In genomic region chr12:55651314-55651703, GRCh38 we compare ENCODE assay signal across 23 cellular contexts. TPM values are rescaled to one million over a fixed set of nuclear protein-coding genes. Genes with fewer than 3 reads are reported as not detected.
DNase-seq lines count a peak whose midpoint lies in the region; ATAC-seq and TF ChIP-seq lines count a peak whose summit lies in the region.
"Had no signal": no experiment of that assay in that cellular context is flagged by ENCODE, and none has a peak within 500 bp of the region (broad histone marks: within the 10 kb centered on the region; RNA-seq: fewer than 3 reads in every experiment).

No MANE protein-coding gene starts in this region.

- H3K36me3 Mint-ChIP-seq in activated naive CD8-positive, alpha-beta T cell treated with anti-CD3 and anti-CD28 coated beads, Interleukin-2, amount 50 U/mL, for 24 hours (ENCODE audit: low read depth) = peaks cover 9% of the 10 kb centered on the region
- peaks cover 14% of the 10 kb centered on the region for H3K36me3 Mint-ChIP-seq in activated naive CD8-positive, alpha-beta T cell treated with anti-CD3 and anti-CD28 coated beads for 36 hours
- peaks cover 41% of the 10 kb centered on the region for H3K36me3 Mint-ChIP-seq in dendritic cell treated with granulocyte-macrophage colony-stimulating factor and Interleukin-4, amounts not matched to agents 40 ng/mL and 50 ng/mL, for 4 days (ENCODE audit: low read depth)
- H3K36me3 Mint-ChIP-seq: CD8-positive, alpha-beta memory T cell had no signal

- intact Hi-C loops in dendritic cell treated with granulocyte-macrophage colony-stimulating factor and Interleukin-4, amounts not matched to agents 40 ng/mL and 50 ng/mL, for 4 days (cut with micrococcal nuclease) = no loop called here

- H3K4me1 ChIP-seq in neutrophil (ENCODE audit: control insufficient read depth in 1 of 2, insufficient read depth in 1 of 2, low read depth in 1 of 2, low read length in 1 of 2) = peaks cover 32% of the 10 kb centered on the region in 2 experiments
- H3K4me1 ChIP-seq in mesenchymal stem cell (ENCODE audit: control insufficient read depth, insufficient read depth, low read depth, low read length) = peaks cover 2% of the 10 kb centered on the region

- H3K36me3 ChIP-seq in neutrophil = no peaks in the 10 kb centered on the region
- peaks cover 0 to 2% of the 10 kb centered on the region in 2 experiments for H3K36me3 ChIP-seq in mesenchymal stem cell (ENCODE audit: control insufficient read depth in 1 of 2, insufficient read depth in 2 of 2, low read depth in 1 of 2, low read length in 2 of 2)

- no peak overlapping the region for H4K91ac ChIP-seq in mesenchymal stem cell (ENCODE audit: low read length)

- H3K9me3 Mint-ChIP-seq in activated naive CD8-positive, alpha-beta T cell treated with anti-CD3 and anti-CD28 coated beads, Interleukin-2, amount 50 U/mL, for 24 hours = peaks cover 21% of the 10 kb centered on the region
- peaks cover 29% of the 10 kb centered on the region for H3K9me3 Mint-ChIP-seq in activated naive CD8-positive, alpha-beta T cell treated with anti-CD3 and anti-CD28 coated beads for 36 hours
- H3K9me3 Mint-ChIP-seq in dendritic cell treated with granulocyte-macrophage colony-stimulating factor and Interleukin-4, amounts not matched to agents 40 ng/mL and 50 ng/mL, for 4 days = peaks cover 38% of the 10 kb centered on the region

- peak overlapping the region; percentile 59 for H3K27ac Mint-ChIP-seq in activated naive CD8-positive, alpha-beta T cell treated with anti-CD3 and anti-CD28 coated beads, Interleukin-2, amount 50 U/mL, for 24 hours
- no peak overlapping the region for H3K27ac Mint-ChIP-seq in activated naive CD8-positive, alpha-beta T cell treated with anti-CD3 and anti-CD28 coated beads for 36 hours
- H3K27ac Mint-ChIP-seq in dendritic cell treated with granulocyte-macrophage colony-stimulating factor and Interleukin-4, amounts not matched to agents 40 ng/mL and 50 ng/mL, for 4 days = peak overlapping the region; percentile 69

- no peak overlapping the region for H2BK12ac ChIP-seq in mesenchymal stem cell (ENCODE audit: low read length in 2 of 2)

- POLR2A ChIA-PET in RWPE1 (lab: Yijun Ruan, JAX; ENCODE audit: low non-redundant PET) = no interaction called here

- no peak for DNase-seq in activated naive CD8-positive, alpha-beta T cell treated with anti-CD3 and anti-CD28 coated beads, Interleukin-2, amount 50 U/mL, for 24 hours
- no peak for DNase-seq in activated naive CD8-positive, alpha-beta T cell treated with anti-CD3 and anti-CD28 coated beads for 36 hours
- DNase-seq in NCI-H1417 treated with DMSO at 0.1 percent for 48 hours (lab: John Stamatoyannopoulos, UW) (no peak), mesenchymal stem cell (no peak), RWPE1 (ENCODE audit: low spot score) (no peak)
- no peak for DNase-seq in NK-92 treated with Interleukin-12 subunit alpha and Interleukin-12 subunit beta, amount 100 ng/mL, for 24 hours (lab: John Stamatoyannopoulos, UW)
- DNase-seq: 8988T; C1 segment of cervical spinal cord; CD8-positive, alpha-beta memory T cell; KG1; NCI-H1105; NCI-H2029 treated with DMSO at 0.1 percent for 48 hours; NCI-H226; NCI-H510A treated with DMSO at 0.1 percent for 48 hours; NCI-H748 treated with DMSO at 0.1 percent for 48 hours; SHP77 had no signal

- no peak overlapping the region for H2AK5ac ChIP-seq in mesenchymal stem cell (ENCODE audit: low read length, severe bottlenecking)

- no peak overlapping the region for H2AFZ ChIP-seq in mesenchymal stem cell (ENCODE audit: low read depth, low read length)

- no peak overlapping the region for H3K14ac ChIP-seq in mesenchymal stem cell (ENCODE audit: low read length in 2 of 2)

- H3K9me3 ChIP-seq in neutrophil (no peaks in the 10 kb centered on the region), mesenchymal stem cell (ENCODE audit: control insufficient read depth, low read length) (no peaks in the 10 kb centered on the region)

- no peaks in the 10 kb centered on the region for H3K79me1 ChIP-seq in mesenchymal stem cell (replicated peaks; ENCODE audit: low read length, poor library complexity, severe bottlenecking)

- H2BK120ac ChIP-seq in mesenchymal stem cell (ENCODE audit: low read depth, low read length) = no peak overlapping the region

- H3K4ac ChIP-seq in mesenchymal stem cell (ENCODE audit: low read depth in 1 of 2, low read length in 2 of 2) = no peak overlapping the region

- H3K4me3 ChIP-seq in neutrophil (ENCODE audit: low read depth in 1 of 2, low read length in 1 of 2) (no peak overlapping the region), mesenchymal stem cell (ENCODE audit: insufficient read depth in 1 of 2, low read depth in 1 of 2, low read length in 2 of 2) (no peak overlapping the region)
- H3K4me3 ChIP-seq: SK-N-MC had no signal

- H2BK5ac ChIP-seq in mesenchymal stem cell (ENCODE audit: low read depth, low read length, poor library complexity, severe bottlenecking) = no peak overlapping the region

- peaks cover 2% of the 10 kb centered on the region for H3K27me3 Mint-ChIP-seq in activated naive CD8-positive, alpha-beta T cell treated with anti-CD3 and anti-CD28 coated beads, Interleukin-2, amount 50 U/mL, for 24 hours
- peaks cover 3% of the 10 kb centered on the region for H3K27me3 Mint-ChIP-seq in activated naive CD8-positive, alpha-beta T cell treated with anti-CD3 and anti-CD28 coated beads for 36 hours
- H3K27me3 Mint-ChIP-seq in dendritic cell treated with granulocyte-macrophage colony-stimulating factor and Interleukin-4, amounts not matched to agents 40 ng/mL and 50 ng/mL, for 4 days = no peaks in the 10 kb centered on the region

- H2BK15ac ChIP-seq in mesenchymal stem cell (ENCODE audit: low read depth, poor library complexity, severe bottlenecking) = no peak overlapping the region

- no peak overlapping the region for H3K18ac ChIP-seq in mesenchymal stem cell (ENCODE audit: low read depth in 1 of 2, low read length in 2 of 2)

- H3K27me3 ChIP-seq in neutrophil = no peaks in the 10 kb centered on the region
- H3K27me3 ChIP-seq in mesenchymal stem cell (ENCODE audit: control insufficient read depth in 1 of 2, insufficient read depth in 1 of 2, low read length in 2 of 2) = no peaks in the 10 kb centered on the region

- WGBS in mesenchymal stem cell = 64% methylated on average over 4 of the region's 5 CpGs

- H3K4me1 Mint-ChIP-seq in activated naive CD8-positive, alpha-beta T cell treated with anti-CD3 and anti-CD28 coated beads, Interleukin-2, amount 50 U/mL, for 24 hours = peaks cover 33% of the 10 kb centered on the region
- H3K4me1 Mint-ChIP-seq in activated naive CD8-positive, alpha-beta T cell treated with anti-CD3 and anti-CD28 coated beads for 36 hours = peaks cover 29% of the 10 kb centered on the region
- peaks cover 31% of the 10 kb centered on the region for H3K4me1 Mint-ChIP-seq in dendritic cell treated with granulocyte-macrophage colony-stimulating factor and Interleukin-4, amounts not matched to agents 40 ng/mL and 50 ng/mL, for 4 days (ENCODE audit: low read depth)

- H3K27ac ChIP-seq in neutrophil = peak overlapping the region; percentile 86
- H3K27ac ChIP-seq in mesenchymal stem cell (ENCODE audit: low read length, poor library complexity, severe bottlenecking) = no peak overlapping the region
- H3K27ac ChIP-seq in RWPE1 = no peak overlapping the region
- H3K27ac ChIP-seq: SK-N-MC had no signal

- no peak for ATAC-seq in activated naive CD8-positive, alpha-beta T cell treated with anti-CD3 and anti-CD28 coated beads, Interleukin-2, amount 50 U/mL, for 24 hours

- H4K8ac ChIP-seq in mesenchymal stem cell (ENCODE audit: low read length) = no peak overlapping the region

- H3K9ac ChIP-seq in mesenchymal stem cell (ENCODE audit: low read length) = no peak overlapping the region

- H3K4me2 ChIP-seq in mesenchymal stem cell (ENCODE audit: low read length, poor library complexity, severe bottlenecking) = no peak overlapping the region

- no peak overlapping the region for H3K23ac ChIP-seq in mesenchymal stem cell (ENCODE audit: low read length in 2 of 2)

- CTCF ChIA-PET in RWPE1 (lab: Yijun Ruan, JAX) = no interaction called here

- TF ChIP-seq CTCF in neutrophil (IDR thresholded peaks at IDR 0.05) (no peak), RWPE1 (conservative IDR thresholded peaks at IDR 0.05; ENCODE audit: low read depth) (no peak)

- no peak overlapping the region for H3K4me3 Mint-ChIP-seq in activated naive CD8-positive, alpha-beta T cell treated with anti-CD3 and anti-CD28 coated beads, Interleukin-2, amount 50 U/mL, for 24 hours
- H3K4me3 Mint-ChIP-seq in activated naive CD8-positive, alpha-beta T cell treated with anti-CD3 and anti-CD28 coated beads for 36 hours = no peak overlapping the region
- no peak overlapping the region for H3K4me3 Mint-ChIP-seq in dendritic cell treated with granulocyte-macrophage colony-stimulating factor and Interleukin-4, amounts not matched to agents 40 ng/mL and 50 ng/mL, for 4 days
- H3K4me3 Mint-ChIP-seq: CD8-positive, alpha-beta memory T cell had no signal

RNA-seq across cellular contexts. Expression of gene OR10P1, which starts 14.6 kb away (rescaled TPM):
- total RNA-seq in activated naive CD8-positive, alpha-beta T cell treated with anti-CD3 and anti-CD28 coated beads for 36 hours = not detected
- polyA plus RNA-seq in mesenchymal stem cell (2013, experiment 1 of 2) = not detected
- polyA plus RNA-seq in mesenchymal stem cell (2013, experiment 2 of 2) = not detected
- total RNA-seq: CD8-positive, alpha-beta memory T cell; Daoy; H4; HT-29; RPMI7951 had no signal
- polyA plus RNA-seq: CD8-positive, alpha-beta memory T cell had no signal

RNA-seq across cellular contexts. Expression of gene ITGA7, which starts 56.4 kb away (rescaled TPM):
- 1 to 10 TPM; 3.3 to 3.7 TPM for total RNA-seq in activated naive CD8-positive, alpha-beta T cell treated with anti-CD3 and anti-CD28 coated beads for 36 hours
- 0.30 TPM for polyA plus RNA-seq in mesenchymal stem cell (2013, experiment 1 of 2)
- polyA plus RNA-seq in mesenchymal stem cell (2013, experiment 2 of 2) = 0.23 TPM
